In the genomic region with DNA sequence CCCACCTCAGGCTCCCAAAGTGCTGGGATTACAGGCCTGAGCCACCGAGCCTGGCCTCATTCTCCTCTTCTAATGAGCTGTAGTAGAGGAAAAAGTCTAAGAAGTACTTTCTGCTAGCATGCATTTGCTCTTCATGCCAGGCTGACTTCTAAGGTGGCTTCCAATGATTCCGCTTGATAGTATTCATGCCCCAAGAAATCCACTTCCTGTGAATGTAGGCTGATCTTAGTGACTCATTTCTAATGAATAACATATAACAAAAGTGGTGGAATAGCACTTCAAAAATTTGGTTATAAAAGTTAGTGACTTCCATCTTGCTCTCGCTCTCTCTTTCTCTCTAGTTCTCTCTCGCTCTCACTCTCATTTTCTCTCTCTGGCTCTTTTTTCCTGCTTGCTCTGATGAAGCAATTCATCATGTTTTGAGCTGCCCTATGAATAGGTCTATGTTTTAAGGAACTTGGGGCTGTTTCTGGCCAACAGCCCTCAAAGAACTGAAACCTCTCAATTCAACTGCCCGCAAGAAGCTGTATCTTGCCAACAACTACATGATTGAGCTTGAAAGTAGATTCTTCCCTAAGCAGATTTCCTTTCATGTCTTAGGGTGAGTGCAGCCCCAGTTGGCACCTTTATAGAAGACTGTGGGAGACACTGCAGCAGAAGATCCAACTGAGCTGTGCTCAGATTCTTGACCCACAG, we compare ENCODE assay signal across 11 cellular contexts.
"Had no signal": no experiment of that assay in that cellular context is flagged by ENCODE, and none has a peak within 500 bp of the region (broad histone marks: within the 10 kb centered on the region; RNA-seq: fewer than 3 reads in every experiment).

No MANE protein-coding gene starts in this region.

- H3K4me3 ChIP-seq: adrenal gland, body of pancreas, sigmoid colon, upper lobe of left lung had no signal

- DNase-seq: activated naive CD4-positive, alpha-beta T cell treated with anti-CD3 and anti-CD28 coated beads, Interleukin-2, amount 50 U/mL, for 16 hours; adrenal gland; body of pancreas; cortex of kidney; effector memory CD4-positive, alpha-beta T cell; hypothalamus; natural killer cell; sigmoid colon; stimulated activated naive CD8-positive, alpha-beta T cell treated with anti-CD3 and anti-CD28 coated beads, Interleukin-15, Interleukin-2, amounts not matched to agents 100 U/mL and 50 U/mL, for 24 hours; upper lobe of left lung had no signal

- ATAC-seq: body of pancreas; left lobe of liver; natural killer cell; stimulated activated naive CD8-positive, alpha-beta T cell treated with anti-CD3 and anti-CD28 coated beads, Interleukin-15, Interleukin-2, amounts not matched to agents 100 U/mL and 50 U/mL, for 24 hours had no signal
